ENCODE assay signal across 8 cellular contexts in the genomic region with DNA sequence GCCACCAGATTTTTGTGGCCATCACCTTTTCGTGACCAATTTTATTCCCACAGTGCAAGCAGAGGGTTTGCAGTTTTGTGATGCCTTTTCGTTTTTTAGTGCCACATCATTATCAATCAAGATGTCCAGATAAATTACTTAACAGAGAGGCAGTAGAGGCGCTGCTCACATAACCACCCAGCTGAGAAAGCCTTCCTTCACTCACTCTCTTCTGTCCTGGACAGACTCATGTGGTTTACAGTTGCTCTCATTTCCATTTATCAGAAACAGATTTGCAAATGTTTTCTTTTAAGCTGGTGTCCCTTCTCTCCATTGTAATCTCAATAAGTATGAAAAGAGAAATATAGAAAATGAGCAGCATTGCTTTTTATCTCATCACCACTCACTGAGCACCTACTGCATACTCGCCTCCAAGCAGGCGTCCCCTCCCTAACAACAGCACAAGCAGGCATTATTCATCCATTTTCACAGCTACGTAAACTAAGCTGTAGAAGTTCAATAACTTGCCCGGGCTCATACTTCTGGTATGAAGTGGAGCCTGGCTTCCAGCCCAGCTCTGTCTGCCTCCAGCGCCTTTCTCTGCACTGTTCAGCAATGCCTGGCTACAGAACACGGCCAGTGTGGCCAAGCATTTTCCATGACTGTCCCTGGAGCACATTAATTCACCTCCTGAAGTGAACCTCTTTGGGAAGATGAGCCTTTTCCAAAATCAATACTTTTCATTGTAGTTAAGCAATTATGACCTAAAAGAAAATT. TPM values are rescaled to one million over a fixed set of nuclear protein-coding genes. Genes with fewer than 3 reads are reported as not detected.
DNase-seq lines count a peak whose midpoint lies in the region; ATAC-seq and TF ChIP-seq lines count a peak whose summit lies in the region.

No MANE protein-coding gene starts in this region.

- H3K4me2 ChIP-seq in neural progenitor cell, result no peak overlapping the region

- no peak for ATAC-seq in GM21786 (IDR thresholded peaks at IDR 0.05; ENCODE audit: unreplicated experiment)

- 36 to 67% methylated on average over 9 of the region's 9 CpGs for WGBS in sigmoid colon, 2 donors

- no peaks in the 10 kb centered on the region for H3K36me3 Mint-ChIP-seq in neural progenitor cell

- no peak for TF ChIP-seq POLR2A in sigmoid colon (IDR thresholded peaks at IDR 0.05)

- H3K4me1 Mint-ChIP-seq in neural progenitor cell, result peaks cover 20% of the 10 kb centered on the region

- H3K9me3 Mint-ChIP-seq in neural progenitor cell, result no peaks in the 10 kb centered on the region

- H3K4me3 Mint-ChIP-seq in neural progenitor cell, result no peak overlapping the region

- no peak overlapping the region for H2AFZ ChIP-seq in neural progenitor cell (replicated peaks)

- no peak overlapping the region for H3K27ac Mint-ChIP-seq in neural progenitor cell

- no peak overlapping the region for H3K4me3 ChIP-seq in cardiac muscle cell
- H3K4me3 ChIP-seq in sigmoid colon, result no peak overlapping the region
- no peak overlapping the region for H3K4me3 ChIP-seq in neural progenitor cell

- in situ Hi-C loops in G401 (cut with HindIII; ENCODE audit: low sequenced_read_pairs), result loop anchor here (25.0 kb wide), 1 partner anchor 205 kb away; no protein-coding TSS in a partner anchor

- no peaks in the 10 kb centered on the region for H4K20me1 ChIP-seq in neural progenitor cell (ENCODE audit: low read depth)

- H3K27ac ChIP-seq in cardiac muscle cell (no peak overlapping the region), sigmoid colon (peak overlapping the region; percentile 73 to 86 (median 80)), neural progenitor cell (no peak overlapping the region)

- no peaks in the 10 kb centered on the region for H3K27me3 Mint-ChIP-seq in neural progenitor cell (ENCODE audit: insufficient read depth, low read depth)

- no peaks in the 10 kb centered on the region for H3K36me3 ChIP-seq in cardiac muscle cell
- no peaks in the 10 kb centered on the region for H3K36me3 ChIP-seq in sigmoid colon
- H3K36me3 ChIP-seq in neural progenitor cell, result no peaks in the 10 kb centered on the region

- peak in 2 of 4 donors; percentile 41 to 53 for TF ChIP-seq EP300 in sigmoid colon (IDR thresholded peaks at IDR 0.05)

- H3K79me2 ChIP-seq in neural progenitor cell (ENCODE audit: low read depth), result no peaks in the 10 kb centered on the region

- intact Hi-C loops in sigmoid colon (cut with DNase I), result loop anchor here (2.0 to 5.0 kb wide), 4 partner anchors 35 to 215 kb away; a partner anchor contains a TSS

- no peak overlapping the region for H3K9ac ChIP-seq in neural progenitor cell

- no peak for TF ChIP-seq CTCF in cardiac muscle cell (IDR thresholded peaks at IDR 0.05; ENCODE audit: low read depth, low read length)
- TF ChIP-seq CTCF in sigmoid colon (IDR thresholded peaks at IDR 0.05), result no peak
- no peak for TF ChIP-seq CTCF in neural progenitor cell (IDR thresholded peaks at IDR 0.05)

- H3K4me1 ChIP-seq in cardiac muscle cell (ENCODE audit: low read depth) (peaks cover 18% of the 10 kb centered on the region), sigmoid colon (peaks cover 0 to 60% (median 54%) of the 10 kb centered on the region in 4 donors), neural progenitor cell (no peaks in the 10 kb centered on the region)

- H3K27me3 ChIP-seq in cardiac muscle cell (no peaks in the 10 kb centered on the region), sigmoid colon (no peaks in the 10 kb centered on the region), neural progenitor cell (no peaks in the 10 kb centered on the region)

- no peaks in the 10 kb centered on the region for H3F3A ChIP-seq in neural progenitor cell (ENCODE audit: low read depth)

- DNase-seq in G401 (ENCODE audit: low spot score), result peak; percentile 32
- peak; percentile 28 for DNase-seq in T1000 (lab: John Stamatoyannopoulos, UW)
- DNase-seq in cardiac muscle cell (ENCODE audit: low read depth in 1 of 2, low spot score in 1 of 2), result peak; percentile 28 to 87
- peak; percentile 97 for DNase-seq in sigmoid colon
- no peak for DNase-seq in NCI-H1436 (lab: John Stamatoyannopoulos, UW)
- DNase-seq in neural progenitor cell (ENCODE audit: low spot score), result no peak
- no peak for DNase-seq in SK-N-DZ (ENCODE audit: low spot score)

- no peaks in the 10 kb centered on the region for H3K9me3 ChIP-seq in cardiac muscle cell (ENCODE audit: low read depth)
- H3K9me3 ChIP-seq in sigmoid colon, result no peaks in the 10 kb centered on the region
- H3K9me3 ChIP-seq in neural progenitor cell (ENCODE audit: low read depth), result no peaks in the 10 kb centered on the region

RNA-seq across cellular contexts. Expression of a gene that starts 34.6 kb away (rescaled TPM):
- total RNA-seq in G401 (2014; rRNA removed; shearing (Covaris generic)), result 3.0 and 8.5 TPM in 2 replicates
- total RNA-seq in cardiac muscle cell (12.8 and 21.2 TPM in 2 replicates), sigmoid colon (10 to 100 TPM; 31.9 to 51.2 (median 45.5) TPM), neural progenitor cell (ENCODE audit: low replicate concordance) (15.3 and 33.6 TPM in 2 replicates)
- polyA plus RNA-seq in cardiac muscle cell (6.0 and 10.5 TPM in 2 replicates), sigmoid colon (1 to 10 TPM in 2 of 3 donors, under 1 TPM in 1; 0.92 to 2.8 (median 1.8) TPM)
- 12.9 and 14.1 TPM in 2 replicates for polyA plus RNA-seq in SK-N-DZ (2014; cell fraction: cytosol; rRNA removed)
- 7.2 and 7.7 TPM in 2 replicates for polyA plus RNA-seq in SK-N-DZ (2014; cell fraction: nucleus; rRNA removed)

Comparison
In these comparisons a context has a peak if more than half of its experiments do, and no peak if none do; other contexts are left out.
1. DNase-seq: peak in G401 (single experiment), T1000 (single experiment), cardiac muscle cell (2 of 2) and sigmoid colon (single experiment); none in NCI-H1436 (single experiment), neural progenitor cell (single experiment) and SK-N-DZ (single experiment).
2. H3K27ac ChIP-seq: peak in sigmoid colon (4 of 4); none in cardiac muscle cell (single experiment) and neural progenitor cell (single experiment).